Comparison of ENCODE assay signal across 20 cellular contexts in the genomic region with DNA sequence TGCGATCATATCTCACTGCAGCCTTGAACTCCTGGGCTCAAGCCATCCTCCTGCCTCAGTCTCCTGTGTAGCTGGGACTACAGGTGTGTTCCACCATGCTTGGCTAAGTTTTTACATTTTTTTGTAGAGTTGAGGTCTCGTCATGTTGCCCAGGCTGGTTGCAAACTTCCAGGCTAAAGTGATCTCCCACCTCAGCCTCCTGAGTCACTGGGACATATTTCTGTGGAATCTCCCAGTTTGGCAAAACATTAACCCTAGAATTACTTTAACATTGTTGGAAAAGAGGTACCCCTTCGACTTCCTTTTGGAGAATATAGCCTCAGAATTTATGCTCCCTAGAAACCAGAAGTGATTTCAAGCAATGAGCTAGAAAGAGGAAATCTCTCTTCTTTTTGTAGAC.
"Had no signal": no experiment of that assay in that cellular context is flagged by ENCODE, and none has a peak within 500 bp of the region (broad histone marks: within the 10 kb centered on the region; RNA-seq: fewer than 3 reads in every experiment).

No MANE protein-coding gene starts in this region.

- H3K4me3 ChIP-seq: breast epithelium, coronary artery, gastroesophageal sphincter, heart right ventricle, left lung, lung, spleen, upper lobe of left lung had no signal

- ATAC-seq: activated T-helper 17 cell treated with anti-CD3 and anti-CD28 coated beads, Interleukin-2, amount 50 U/mL, for 72 hours; gastroesophageal sphincter; left lung; natural killer cell; stimulated activated naive CD8-positive, alpha-beta T cell treated with anti-CD3 and anti-CD28 coated beads, Interleukin-15, Interleukin-2, amounts not matched to agents 100 U/mL and 50 U/mL, for 24 hours had no signal

- DNase-seq: activated B cell treated with CpG ODN at 0.5 μM for 24 hours; activated CD4-positive, alpha-beta memory T cell treated with anti-CD3 and anti-CD28 coated beads for 36 hours; activated CD4-positive, alpha-beta T cell treated with anti-CD3 and anti-CD28 coated beads for 36 hours; activated naive CD4-positive, alpha-beta T cell; activated naive CD8-positive, alpha-beta T cell treated with anti-CD3 and anti-CD28 coated beads for 36 hours; amniotic stem cell; heart right ventricle; left lung; natural killer cell; spleen; stimulated activated CD4-positive, alpha-beta T cell treated with anti-CD3 and anti-CD28 coated beads, Interleukin-4, amount 100 ng/mL, for 1 hour; stimulated activated naive CD8-positive, alpha-beta T cell treated with anti-CD3 and anti-CD28 coated beads, Interleukin-15, Interleukin-2, amounts not matched to agents 100 U/mL and 50 U/mL, for 24 hours; upper lobe of left lung had no signal

- H3K9me3 ChIP-seq: breast epithelium, gastroesophageal sphincter, heart right ventricle, left lung, spleen, upper lobe of left lung had no signal

- H3K27ac ChIP-seq: breast epithelium, coronary artery, epithelial cell of prostate, gastroesophageal sphincter, heart right ventricle, left lung, spleen, upper lobe of left lung had no signal

- H3K4me3 Mint-ChIP-seq: activated B cell treated with CpG ODN at 0.5 μM for 24 hours; activated CD4-positive, alpha-beta memory T cell treated with anti-CD3 and anti-CD28 coated beads for 36 hours; activated CD4-positive, alpha-beta T cell treated with anti-CD3 and anti-CD28 coated beads for 36 hours; activated naive CD8-positive, alpha-beta T cell treated with anti-CD3 and anti-CD28 coated beads for 36 hours; activated T-helper 17 cell treated with anti-CD3 and anti-CD28 coated beads, Interleukin-2, amount 50 U/mL, for 72 hours; natural killer cell had no signal

- H3K9me3 Mint-ChIP-seq: activated B cell treated with CpG ODN at 0.5 μM for 24 hours; activated CD4-positive, alpha-beta memory T cell treated with anti-CD3 and anti-CD28 coated beads for 36 hours; activated naive CD8-positive, alpha-beta T cell treated with anti-CD3 and anti-CD28 coated beads for 36 hours; activated T-helper 17 cell treated with anti-CD3 and anti-CD28 coated beads, Interleukin-2, amount 50 U/mL, for 72 hours; natural killer cell had no signal

- H3K36me3 Mint-ChIP-seq: activated naive CD8-positive, alpha-beta T cell treated with anti-CD3 and anti-CD28 coated beads for 36 hours; natural killer cell had no signal

- H3K27ac Mint-ChIP-seq: activated B cell treated with CpG ODN at 0.5 μM for 24 hours; activated CD4-positive, alpha-beta memory T cell treated with anti-CD3 and anti-CD28 coated beads for 36 hours; activated CD4-positive, alpha-beta T cell treated with anti-CD3 and anti-CD28 coated beads for 36 hours; activated naive CD8-positive, alpha-beta T cell treated with anti-CD3 and anti-CD28 coated beads for 36 hours; activated T-helper 17 cell treated with anti-CD3 and anti-CD28 coated beads, Interleukin-2, amount 50 U/mL, for 72 hours; natural killer cell; progenitor cell of endocrine pancreas had no signal

- H3K36me3 ChIP-seq: breast epithelium, heart right ventricle, left lung, upper lobe of left lung had no signal

- H3K27me3 ChIP-seq: breast epithelium, gastroesophageal sphincter, heart right ventricle, left lung, spleen, upper lobe of left lung had no signal

- H3K4me1 ChIP-seq: breast epithelium, gastroesophageal sphincter had no signal

- H3K27me3 Mint-ChIP-seq: activated B cell treated with CpG ODN at 0.5 μM for 24 hours; activated CD4-positive, alpha-beta memory T cell treated with anti-CD3 and anti-CD28 coated beads for 36 hours; activated CD4-positive, alpha-beta T cell treated with anti-CD3 and anti-CD28 coated beads for 36 hours; activated naive CD8-positive, alpha-beta T cell treated with anti-CD3 and anti-CD28 coated beads for 36 hours; activated T-helper 17 cell treated with anti-CD3 and anti-CD28 coated beads, Interleukin-2, amount 50 U/mL, for 72 hours; progenitor cell of endocrine pancreas had no signal
